In the genomic region with DNA sequence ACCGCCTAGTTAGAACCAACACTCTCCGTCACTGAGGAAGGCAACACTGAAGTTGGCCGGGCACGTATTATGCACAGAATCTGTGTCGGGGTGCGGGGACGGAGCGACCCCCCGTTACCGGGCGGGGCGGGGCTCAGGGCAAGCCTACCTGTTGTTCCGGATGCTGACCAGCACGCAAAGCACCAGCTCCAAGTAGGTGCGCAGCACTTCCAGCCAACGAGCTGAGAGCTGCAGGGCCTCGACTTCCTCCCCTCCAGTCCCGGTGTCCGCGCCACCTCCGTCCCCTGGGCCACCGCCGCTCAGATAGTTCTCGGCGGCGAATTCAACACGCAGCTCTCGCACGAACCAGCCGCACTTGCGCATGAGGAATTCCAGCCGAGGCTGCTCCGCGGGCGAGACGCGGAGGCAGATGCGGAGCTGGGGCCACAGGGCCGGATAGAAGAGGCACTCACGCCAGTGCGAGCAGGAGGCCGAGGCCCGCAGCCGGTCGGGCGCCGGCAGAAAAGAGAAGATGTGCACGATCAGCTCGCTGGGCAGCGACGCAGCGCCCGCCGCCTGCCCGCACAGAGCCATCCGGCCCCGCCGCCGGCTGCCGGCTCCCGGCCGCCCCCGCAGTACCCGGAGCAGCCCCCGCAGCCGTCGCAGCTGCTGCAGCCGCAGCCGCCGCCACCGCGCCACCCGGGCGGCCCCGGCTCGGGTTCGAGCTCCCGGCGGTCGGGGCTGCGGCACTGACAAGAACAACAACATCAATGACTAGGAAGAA, we compare ENCODE assay signal across 8 cellular contexts. TPM values are rescaled to one million over a fixed set of nuclear protein-coding genes. Genes with fewer than 3 reads are reported as not detected.
DNase-seq lines count a peak whose midpoint lies in the region; ATAC-seq and TF ChIP-seq lines count a peak whose summit lies in the region.

No MANE protein-coding gene starts in this region.

- TF ChIP-seq CTCF in NB4 (IDR thresholded peaks at IDR 0.05; ENCODE audit: low read depth, low read length): no peak

- peaks cover 39 to 56% (median 49%) of the 10 kb centered on the region in 7 donors for H3K4me1 Mint-ChIP-seq in naive thymus-derived CD4-positive, alpha-beta T cell
- H3K4me1 Mint-ChIP-seq in stimulated activated naive CD8-positive, alpha-beta T cell treated with anti-CD3 and anti-CD28 coated beads, Interleukin-15, Interleukin-2, amounts not matched to agents 100 ng/mL and 50 ng/mL, for 24 hours (ENCODE audit: low read depth): peaks cover 44% of the 10 kb centered on the region

- H3K36me3 ChIP-seq in esophagus (ENCODE audit: control insufficient read depth in 2 of 2, insufficient read depth in 2 of 2, low read length in 1 of 2): no peaks in the 10 kb centered on the region
- peaks cover 0 to 7% (median 0%) of the 10 kb centered on the region in 3 experiments for H3K36me3 ChIP-seq in naive thymus-derived CD4-positive, alpha-beta T cell (ENCODE audit: control insufficient read depth in 2 of 3, insufficient read depth in 3 of 3, low read length in 3 of 3)

- no peaks in the 10 kb centered on the region for H3K27me3 ChIP-seq in esophagus (ENCODE audit: control insufficient read depth in 1 of 2, insufficient read depth in 2 of 2, low read length in 2 of 2)
- H3K27me3 ChIP-seq in naive thymus-derived CD4-positive, alpha-beta T cell (ENCODE audit: control insufficient read depth in 2 of 2, insufficient read depth in 2 of 2, low read length in 2 of 2): no peaks in the 10 kb centered on the region

- no peaks in the 10 kb centered on the region for H3K9me3 ChIP-seq in esophagus (ENCODE audit: control insufficient read depth in 2 of 2, insufficient read depth in 1 of 2, low read depth in 1 of 2, low read length in 1 of 2)
- H3K9me3 ChIP-seq in naive thymus-derived CD4-positive, alpha-beta T cell (ENCODE audit: control insufficient read depth in 2 of 3, low read length in 3 of 3): no peaks in the 10 kb centered on the region

- peaks cover 0 to 3% (median 0%) of the 10 kb centered on the region in 5 donors for H3K36me3 Mint-ChIP-seq in naive thymus-derived CD4-positive, alpha-beta T cell
- H3K36me3 Mint-ChIP-seq in stimulated activated naive CD8-positive, alpha-beta T cell treated with anti-CD3 and anti-CD28 coated beads, Interleukin-15, Interleukin-2, amounts not matched to agents 100 ng/mL and 50 ng/mL, for 24 hours (ENCODE audit: low read depth): no peaks in the 10 kb centered on the region

- peak; percentile 50 for TF ChIP-seq POLR2A in NB4 (IDR thresholded peaks at IDR 0.05; ENCODE audit: extremely low read depth, insufficient read length)

- no peaks in the 10 kb centered on the region for H3K4me1 ChIP-seq in esophagus (ENCODE audit: control insufficient read depth in 2 of 2, insufficient read depth in 2 of 2, low read length in 1 of 2)
- peaks cover 30 to 40% of the 10 kb centered on the region in 2 donors for H3K4me1 ChIP-seq in naive thymus-derived CD4-positive, alpha-beta T cell (ENCODE audit: control insufficient read depth in 2 of 2, insufficient read depth in 2 of 2, low read length in 2 of 2)

- H3K4me3 ChIP-seq in NB4 (ENCODE audit: low read depth, low read length): peak overlapping the region; percentile 85
- H3K4me3 ChIP-seq in esophagus (ENCODE audit: low read depth in 1 of 2, low read length in 2 of 2): peak overlapping the region; percentile 94 to 96
- peak overlapping the region; percentile 98 for H3K4me3 ChIP-seq in naive thymus-derived CD4-positive, alpha-beta T cell (ENCODE audit: low read length)

- peak overlapping the region; percentile 99 to 100 (median 100) for H3K4me3 Mint-ChIP-seq in naive thymus-derived CD4-positive, alpha-beta T cell
- peak overlapping the region; percentile 97 for H3K4me3 Mint-ChIP-seq in stimulated activated naive CD8-positive, alpha-beta T cell treated with anti-CD3 and anti-CD28 coated beads, Interleukin-15, Interleukin-2, amounts not matched to agents 100 ng/mL and 50 ng/mL, for 24 hours

- 0 to 1% methylated on average over 61 to 81 of the region's 81 CpGs for WGBS in esophagus, 2 donors

- CTCF ChIA-PET in HEK293T (lab: Yijun Ruan, JAX): no interaction called here
- CTCF ChIA-PET in naive thymus-derived CD4-positive, alpha-beta T cell (lab: Charles Lee): interaction anchor here (1.2 kb wide), 1 partner anchor 8 kb away, joined by 3 read pairs; no protein-coding TSS in a partner anchor

- DNase-seq in NCI-H146 (lab: John Stamatoyannopoulos, UW): peak; percentile 65
- no peak for DNase-seq in NCI-H146 treated with DMSO at 0.1 percent for 48 hours (lab: John Stamatoyannopoulos, UW; ENCODE audit: unreplicated experiment)
- DNase-seq in HEK293T (ENCODE audit: extremely low spot score): peak; percentile 21
- peak; percentile 68 for DNase-seq in NB4 (ENCODE audit: low read depth)
- DNase-seq in activated CD8-positive, alpha-beta memory T cell treated with anti-CD3 and anti-CD28 coated beads, Interleukin-2, amount 50 U/mL, for 48 hours: peak; percentile 73
- DNase-seq in naive thymus-derived CD4-positive, alpha-beta T cell: peak; percentile 32 to 85 (median 53)

- peaks cover 0 to 2% (median 0%) of the 10 kb centered on the region in 5 donors for H3K27me3 Mint-ChIP-seq in naive thymus-derived CD4-positive, alpha-beta T cell
- no peaks in the 10 kb centered on the region for H3K27me3 Mint-ChIP-seq in stimulated activated naive CD8-positive, alpha-beta T cell treated with anti-CD3 and anti-CD28 coated beads, Interleukin-15, Interleukin-2, amounts not matched to agents 100 ng/mL and 50 ng/mL, for 24 hours

- POLR2A ChIA-PET in HEK293T (lab: Yijun Ruan, JAX): interaction anchor here (0.9 to 3.6 kb wide), 15 partner anchors 9 to 419 kb away, joined by 3 to 26 read pairs (median 4); partner anchors contain the start of genes GEMIN2, SEC23A and TRAPPC6B
- POLR2A ChIA-PET in naive thymus-derived CD4-positive, alpha-beta T cell (lab: Charles Lee): interaction anchor here (0.5 to 3.7 kb wide), 21 partner anchors 10 to 1351 kb away, joined by 3 to 40 read pairs (median 5); partner anchors contain the start of genes GEMIN2, PNN, SEC23A and TRAPPC6B

- H3K27ac Mint-ChIP-seq in naive thymus-derived CD4-positive, alpha-beta T cell: peak overlapping the region; percentile 100
- H3K27ac Mint-ChIP-seq in stimulated activated naive CD8-positive, alpha-beta T cell treated with anti-CD3 and anti-CD28 coated beads, Interleukin-15, Interleukin-2, amounts not matched to agents 100 ng/mL and 50 ng/mL, for 24 hours: peak overlapping the region; percentile 100

- ATAC-seq in naive thymus-derived CD4-positive, alpha-beta T cell: no peak

- peak overlapping the region; percentile 100 for H3K27ac ChIP-seq in esophagus (ENCODE audit: low read depth in 2 of 2, low read length in 1 of 2)
- H3K27ac ChIP-seq in naive thymus-derived CD4-positive, alpha-beta T cell (ENCODE audit: low read depth, low read length): peak overlapping the region; percentile 99

- peaks cover 0 to 4% (median 0%) of the 10 kb centered on the region in 11 donors for H3K9me3 Mint-ChIP-seq in naive thymus-derived CD4-positive, alpha-beta T cell
- H3K9me3 Mint-ChIP-seq in stimulated activated naive CD8-positive, alpha-beta T cell treated with anti-CD3 and anti-CD28 coated beads, Interleukin-15, Interleukin-2, amounts not matched to agents 100 ng/mL and 50 ng/mL, for 24 hours: no peaks in the 10 kb centered on the region

- intact Hi-C loops in naive thymus-derived CD4-positive, alpha-beta T cell (cut with micrococcal nuclease): loop anchor here (1.0 to 10.0 kb wide), 9 partner anchors 15 to 1367 kb away; partner anchors contain the start of genes GEMIN2 (in 2 of the 2), PNN (in 2 of the 2), SEC23A (in 2 of the 2) and TRAPPC6B (in 2 of the 2)

TF ChIP-seq in HEK293T, 16 proteins besides CTCF, POLR2A, EP300 and RAD21:
- TF ChIP-seq SUZ12 (IDR thresholded peaks at IDR 0.05) (no peak), LEF1 (IDR thresholded peaks at IDR 0.05; ENCODE audit: borderline replicate concordance) (0 out of 2 replicates have a peak, but pooled peaks have one; percentile 28)
TF ChIP-seq in HEK293T: peak in this region for 1.

RNA-seq across cellular contexts. Expression of gene FBXO33, which starts 0.6 kb away (rescaled TPM):
- polyA plus RNA-seq in esophagus: 1 to 10 TPM; 2.6 to 3.6 TPM
- total RNA-seq in naive thymus-derived CD4-positive, alpha-beta T cell: 10 to 100 TPM; 16.5 to 68.2 (median 27.9) TPM
- 10 to 100 TPM; 17.5 to 19.8 TPM for polyA plus RNA-seq in naive thymus-derived CD4-positive, alpha-beta T cell

Comparison
In these comparisons a context has a peak if more than half of its experiments do, and no peak if none do; other contexts are left out.
1. RNA of gene FBXO33, which starts 0.6 kb away (polyA plus RNA-seq): 17.5 to 19.8 TPM in naive thymus-derived CD4-positive, alpha-beta T cell; 2.6 to 3.6 TPM in esophagus; every median in the first group is over 4 times any median in the second.
2. Peak in every context shown above with its lines, with median percentiles within 50 percentile points of each other: H3K4me3 ChIP-seq.